Comparison of ENCODE assay signal across 1 cellular context in the genomic region with DNA sequence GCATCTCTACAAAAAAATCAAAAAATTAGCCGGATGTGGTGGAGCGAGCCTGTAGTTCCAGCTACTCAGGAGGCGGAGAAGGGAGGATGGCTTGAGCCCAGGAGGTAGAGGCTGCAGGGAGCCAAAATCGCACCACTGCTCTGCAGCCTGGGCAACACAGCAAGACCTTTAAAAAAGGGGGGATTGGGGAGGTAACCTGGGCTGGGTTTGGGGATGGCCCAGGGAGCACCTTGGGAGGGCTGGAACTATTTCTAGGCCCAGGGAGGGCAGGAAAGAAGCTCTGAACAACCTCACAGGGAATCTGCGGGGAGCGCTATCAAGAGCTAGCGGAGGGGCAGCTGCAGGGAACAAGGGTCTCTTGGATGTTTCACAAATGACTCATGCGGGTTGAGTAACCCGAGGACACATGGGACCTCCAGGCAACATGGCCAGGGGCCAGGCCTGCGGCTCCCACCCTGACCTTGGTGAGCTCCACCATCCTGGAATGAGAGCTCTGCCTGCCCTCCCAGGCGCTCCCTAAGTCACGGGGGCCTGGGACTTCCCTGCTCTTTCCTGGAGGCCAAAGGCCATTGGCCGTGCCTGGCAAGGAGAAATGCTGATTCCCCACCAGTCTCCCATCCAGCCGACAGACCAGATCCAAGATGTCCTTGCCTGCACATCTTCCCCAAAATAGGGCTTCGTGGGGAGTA.
TF ChIP-seq lines count a peak whose summit lies in the region.

No MANE protein-coding gene starts in this region.

TF ChIP-seq in HepG2, 621 proteins besides CTCF, POLR2A, EP300 and RAD21 (continued from another document and continues in another):
- TF ChIP-seq, protein P1, sequence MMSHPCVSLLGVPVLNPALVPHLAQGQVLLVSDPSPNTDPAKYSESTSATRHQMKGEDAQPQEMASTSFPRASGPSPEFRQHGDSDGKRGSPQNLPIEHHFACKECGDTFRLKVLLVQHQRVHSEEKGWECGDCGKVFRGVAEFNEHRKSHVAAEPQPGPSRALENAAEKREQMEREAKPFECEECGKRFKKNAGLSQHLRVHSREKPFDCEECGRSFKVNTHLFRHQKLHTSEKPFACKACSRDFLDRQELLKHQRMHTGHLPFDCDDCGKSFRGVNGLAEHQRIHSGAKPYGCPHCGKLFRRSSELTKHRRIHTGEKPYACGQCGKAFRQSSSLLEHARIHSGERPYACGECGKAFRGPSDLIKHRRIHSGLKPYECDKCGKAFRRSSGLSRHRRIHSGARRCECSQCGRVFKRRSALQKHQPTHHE (CRISPR knock-in tag; IDR thresholded peaks at IDR 0.05; ENCODE audit: borderline replicate concordance), result no peak
- TF ChIP-seq, protein P2, sequence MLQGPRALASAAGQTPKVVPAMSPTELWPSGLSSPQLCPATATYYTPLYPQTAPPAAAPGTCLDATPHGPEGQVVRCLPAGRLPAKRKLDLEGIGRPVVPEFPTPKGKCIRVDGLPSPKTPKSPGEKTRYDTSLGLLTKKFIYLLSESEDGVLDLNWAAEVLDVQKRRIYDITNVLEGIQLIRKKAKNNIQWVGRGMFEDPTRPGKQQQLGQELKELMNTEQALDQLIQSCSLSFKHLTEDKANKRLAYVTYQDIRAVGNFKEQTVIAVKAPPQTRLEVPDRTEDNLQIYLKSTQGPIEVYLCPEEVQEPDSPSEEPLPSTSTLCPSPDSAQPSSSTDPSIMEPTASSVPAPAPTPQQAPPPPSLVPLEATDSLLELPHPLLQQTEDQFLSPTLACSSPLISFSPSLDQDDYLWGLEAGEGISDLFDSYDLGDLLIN (CRISPR knock-in tag; IDR thresholded peaks at IDR 0.05; ENCODE audit: borderline replicate concordance), result no peak
- TF ChIP-seq ZBTB20 (CRISPR knock-in tag; IDR thresholded peaks at IDR 0.05; ENCODE audit: borderline replicate concordance, low read depth) (peak; percentile 60; the same call in 1 of the 2 replicates), NFE2L2 (IDR thresholded peaks at IDR 0.05; ENCODE audit: low read length) (no peak), ZIK1 (CRISPR knock-in tag; IDR thresholded peaks at IDR 0.05; ENCODE audit: borderline replicate concordance, low read depth) (no peak), LCORL (IDR thresholded peaks at IDR 0.05) (peak; percentile 49; the same call in 1 of the 2 replicates), LCORL (CRISPR knock-in tag; IDR thresholded peaks at IDR 0.05) (peak; percentile 93), ZNF280B (CRISPR knock-in tag; IDR thresholded peaks at IDR 0.05; ENCODE audit: borderline replicate concordance) (no peak), GATA4 (IDR thresholded peaks at IDR 0.05; ENCODE audit: borderline replicate concordance, low read depth) (no peak), ZC3H4 (CRISPR knock-in tag; IDR thresholded peaks at IDR 0.05; ENCODE audit: borderline replicate concordance) (no peak), ZNF839 (CRISPR knock-in tag; IDR thresholded peaks at IDR 0.05; ENCODE audit: borderline replicate concordance) (no peak), ZNF17 (CRISPR knock-in tag; IDR thresholded peaks at IDR 0.05) (no peak), ZNF503 (CRISPR knock-in tag; IDR thresholded peaks at IDR 0.05) (peak; percentile 73; the same call in 1 of the 2 replicates), NFKBIZ (CRISPR knock-in tag; IDR thresholded peaks at IDR 0.05) (peak; percentile 77), SMARCC2 (IDR thresholded peaks at IDR 0.05) (no peak), GPN1 (CRISPR knock-in tag; IDR thresholded peaks at IDR 0.05; ENCODE audit: borderline replicate concordance) (no peak), NAIF1 (CRISPR knock-in tag; IDR thresholded peaks at IDR 0.05; ENCODE audit: borderline replicate concordance) (no peak), SNRNP70 (IDR thresholded peaks at IDR 0.05; ENCODE audit: low read depth, low read length) (no peak), RXRB (CRISPR knock-in tag; IDR thresholded peaks at IDR 0.05; ENCODE audit: borderline replicate concordance) (peak; percentile 95), ZHX2 (IDR thresholded peaks at IDR 0.05; ENCODE audit: low read depth) (peak; percentile 77), ZHX2 (CRISPR knock-in tag; IDR thresholded peaks at IDR 0.05; ENCODE audit: borderline replicate concordance) (no peak), SUZ12 (IDR thresholded peaks at IDR 0.05; ENCODE audit: low read depth, low read length) (no peak), TOPORS (CRISPR knock-in tag; IDR thresholded peaks at IDR 0.05) (peak; percentile 85), TFDP1 (CRISPR knock-in tag; IDR thresholded peaks at IDR 0.05; ENCODE audit: borderline replicate concordance) (peak; percentile 67; the same call in 1 of the 2 replicates), MEIS1 (CRISPR knock-in tag; IDR thresholded peaks at IDR 0.05; ENCODE audit: borderline replicate concordance) (no peak), CBX1 (IDR thresholded peaks at IDR 0.05; ENCODE audit: low read depth) (no peak), SMAD3 (CRISPR knock-in tag; IDR thresholded peaks at IDR 0.05) (no peak), RFX3 (CRISPR knock-in tag; IDR thresholded peaks at IDR 0.05) (no peak), ZNF879 (CRISPR knock-in tag; IDR thresholded peaks at IDR 0.05) (no peak), ZNF207 (IDR thresholded peaks at IDR 0.05; ENCODE audit: borderline replicate concordance) (no peak), KDM2A (CRISPR knock-in tag; IDR thresholded peaks at IDR 0.05; ENCODE audit: borderline replicate concordance, low read depth) (peak; percentile 81), ZNF513 (CRISPR knock-in tag; conservative IDR thresholded peaks at IDR 0.05) (no peak), ATF2 (CRISPR knock-in tag; IDR thresholded peaks at IDR 0.05) (peak; percentile 95), ZNF891 (CRISPR knock-in tag; IDR thresholded peaks at IDR 0.05) (no peak)
- TF ChIP-seq, protein P3, sequence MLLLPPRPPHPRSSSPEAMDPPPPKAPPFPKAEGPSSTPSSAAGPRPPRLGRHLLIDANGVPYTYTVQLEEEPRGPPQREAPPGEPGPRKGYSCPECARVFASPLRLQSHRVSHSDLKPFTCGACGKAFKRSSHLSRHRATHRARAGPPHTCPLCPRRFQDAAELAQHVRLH (CRISPR knock-in tag; IDR thresholded peaks at IDR 0.05; ENCODE audit: borderline replicate concordance, low read depth), result peak; percentile 45; the same call in 1 of the 2 replicates
- TF ChIP-seq, protein P4, sequence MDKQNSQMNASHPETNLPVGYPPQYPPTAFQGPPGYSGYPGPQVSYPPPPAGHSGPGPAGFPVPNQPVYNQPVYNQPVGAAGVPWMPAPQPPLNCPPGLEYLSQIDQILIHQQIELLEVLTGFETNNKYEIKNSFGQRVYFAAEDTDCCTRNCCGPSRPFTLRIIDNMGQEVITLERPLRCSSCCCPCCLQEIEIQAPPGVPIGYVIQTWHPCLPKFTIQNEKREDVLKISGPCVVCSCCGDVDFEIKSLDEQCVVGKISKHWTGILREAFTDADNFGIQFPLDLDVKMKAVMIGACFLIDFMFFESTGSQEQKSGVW (CRISPR knock-in tag; IDR thresholded peaks at IDR 0.05; ENCODE audit: borderline replicate concordance), result no peak
- TF ChIP-seq, protein P5, sequence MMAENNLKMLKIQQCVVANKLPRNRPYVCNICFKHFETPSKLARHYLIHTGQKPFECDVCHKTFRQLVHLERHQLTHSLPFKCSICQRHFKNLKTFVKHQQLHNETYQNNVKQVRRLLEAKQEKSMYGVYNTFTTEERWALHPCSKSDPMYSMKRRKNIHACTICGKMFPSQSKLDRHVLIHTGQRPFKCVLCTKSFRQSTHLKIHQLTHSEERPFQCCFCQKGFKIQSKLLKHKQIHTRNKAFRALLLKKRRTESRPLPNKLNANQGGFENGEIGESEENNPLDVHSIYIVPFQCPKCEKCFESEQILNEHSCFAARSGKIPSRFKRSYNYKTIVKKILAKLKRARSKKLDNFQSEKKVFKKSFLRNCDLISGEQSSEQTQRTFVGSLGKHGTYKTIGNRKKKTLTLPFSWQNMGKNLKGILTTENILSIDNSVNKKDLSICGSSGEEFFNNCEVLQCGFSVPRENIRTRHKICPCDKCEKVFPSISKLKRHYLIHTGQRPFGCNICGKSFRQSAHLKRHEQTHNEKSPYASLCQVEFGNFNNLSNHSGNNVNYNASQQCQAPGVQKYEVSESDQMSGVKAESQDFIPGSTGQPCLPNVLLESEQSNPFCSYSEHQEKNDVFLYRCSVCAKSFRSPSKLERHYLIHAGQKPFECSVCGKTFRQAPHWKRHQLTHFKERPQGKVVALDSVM (CRISPR knock-in tag; IDR thresholded peaks at IDR 0.05), result peak; percentile 94
